8 cellular contexts compared by ENCODE assay signal in the genomic region with DNA sequence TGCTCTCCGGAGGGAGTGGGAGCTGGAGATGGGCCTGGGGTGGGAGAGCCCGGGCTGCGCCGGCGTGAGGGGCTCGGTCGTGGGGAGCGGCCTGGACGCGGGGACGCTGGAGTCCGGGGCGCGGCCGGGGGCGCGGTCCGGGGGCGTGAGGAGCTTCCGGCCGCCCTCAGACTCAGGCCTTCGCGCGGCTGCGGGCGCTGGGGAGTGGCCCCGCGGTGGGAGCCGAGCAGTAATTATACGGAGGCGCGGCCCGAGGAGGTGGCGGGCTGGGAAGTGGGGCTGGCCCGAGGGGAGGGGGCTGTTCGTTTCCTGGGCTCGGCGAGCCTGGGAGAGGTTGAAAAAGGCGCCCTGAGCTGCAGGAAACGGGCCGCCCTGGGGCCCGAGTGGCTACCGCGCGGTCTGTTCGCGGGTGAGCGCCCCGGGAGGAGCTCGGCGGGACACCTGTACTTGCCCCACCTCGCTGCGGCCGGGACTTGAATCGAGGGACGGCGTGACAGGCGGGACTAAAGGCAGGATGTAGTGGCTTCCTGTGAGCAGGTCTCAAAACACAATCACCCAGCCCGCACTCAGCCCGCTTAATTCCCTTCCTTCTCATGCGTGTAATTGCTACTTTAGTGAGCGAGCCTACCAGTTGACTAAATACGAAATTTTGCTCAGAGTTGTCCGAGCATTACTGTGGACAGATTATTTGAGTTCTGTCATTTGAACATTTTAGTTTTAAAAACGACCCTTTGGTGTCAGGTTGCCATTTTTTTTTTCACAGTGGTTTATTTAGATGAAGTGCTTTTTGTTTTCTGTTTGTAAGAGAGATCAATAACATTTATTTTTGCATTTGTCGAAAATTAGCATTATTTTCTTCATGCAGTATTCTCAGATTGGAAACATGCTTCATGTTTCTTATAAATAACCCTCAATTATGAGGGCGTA. TPM values are rescaled to one million over a fixed set of nuclear protein-coding genes. Genes with fewer than 3 reads are reported as not detected.
DNase-seq lines count a peak whose midpoint lies in the region; ATAC-seq and TF ChIP-seq lines count a peak whose summit lies in the region.

No MANE protein-coding gene starts in this region.

- H3K27ac Mint-ChIP-seq in CD4-positive, alpha-beta T cell: peak overlapping the region; percentile 82
- H3K27ac Mint-ChIP-seq in activated CD8-positive, alpha-beta T cell treated with anti-CD3 and anti-CD28 coated beads for 36 hours: peak overlapping the region; percentile 99
- peak overlapping the region; percentile 92 for H3K27ac Mint-ChIP-seq in memory B cell

- intact Hi-C loops in CD4-positive, alpha-beta T cell (cut with DNase I, micrococcal nuclease): loop anchor here (1.0 to 10.0 kb wide), 5 partner anchors 12 to 387 kb away; a partner anchor contains a TSS
- intact Hi-C loops in activated CD8-positive, alpha-beta T cell treated with anti-CD3 and anti-CD28 coated beads for 36 hours (cut with micrococcal nuclease): loop anchor here (5.0 kb wide), 1 partner anchor 65 kb away; no protein-coding TSS in a partner anchor

- TF ChIP-seq CTCF in CD4-positive, alpha-beta T cell (IDR thresholded peaks at IDR 0.05): no peak
- TF ChIP-seq CTCF in activated CD8-positive, alpha-beta T cell treated with anti-CD3 and anti-CD28 coated beads for 36 hours (IDR thresholded peaks at IDR 0.05): no peak

- CTCF ChIA-PET in CD4-positive, alpha-beta T cell (lab: Charles Lee): interaction anchor here (0.9 to 3.2 kb wide), 4 partner anchors 11 to 74 kb away, joined by 4 to 19 read pairs (median 4); no protein-coding TSS in a partner anchor
- CTCF ChIA-PET in activated CD8-positive, alpha-beta T cell treated with anti-CD3 and anti-CD28 coated beads for 36 hours (lab: Charles Lee): interaction anchor here (0.6 to 8.2 kb wide), 7 partner anchors 9 to 176 kb away, joined by 3 to 74 read pairs (median 4); no protein-coding TSS in a partner anchor

- POLR2A ChIA-PET in CD4-positive, alpha-beta T cell (lab: Charles Lee): interaction anchor here (0.7 to 5.6 kb wide), 46 partner anchors 12 to 1091 kb away, joined by 3 to 249 read pairs (median 5); a partner anchor contains a TSS
- POLR2A ChIA-PET in activated CD8-positive, alpha-beta T cell treated with anti-CD3 and anti-CD28 coated beads for 36 hours (lab: Charles Lee): interaction anchor here (0.7 to 4.6 kb wide), 24 partner anchors 8 to 311 kb away, joined by 3 to 102 read pairs (median 6); no protein-coding TSS in a partner anchor

- peaks cover 73% of the 10 kb centered on the region for H3K4me1 Mint-ChIP-seq in CD4-positive, alpha-beta T cell (ENCODE audit: low read depth)
- peaks cover 64% of the 10 kb centered on the region for H3K4me1 Mint-ChIP-seq in activated CD8-positive, alpha-beta T cell treated with anti-CD3 and anti-CD28 coated beads for 36 hours (ENCODE audit: low read depth)
- H3K4me1 Mint-ChIP-seq in memory B cell: peaks cover 44% of the 10 kb centered on the region

- H3K4me3 Mint-ChIP-seq in CD4-positive, alpha-beta T cell: peak overlapping the region; percentile 87
- H3K4me3 Mint-ChIP-seq in activated CD8-positive, alpha-beta T cell treated with anti-CD3 and anti-CD28 coated beads for 36 hours: peak overlapping the region; percentile 87
- H3K4me3 Mint-ChIP-seq in memory B cell: peak overlapping the region; percentile 90

- DNase-seq in CD4-positive, alpha-beta T cell: peak; percentile 73 to 90 (median 80)
- DNase-seq in NCI-H82 (lab: John Stamatoyannopoulos, UW): peak; percentile 93
- DNase-seq in activated CD8-positive, alpha-beta T cell treated with anti-CD3 and anti-CD28 coated beads for 36 hours: peak; percentile 95
- peak; percentile 71 for DNase-seq in effector CD8-positive, alpha-beta T cell (lab: John Stamatoyannopoulos, UW)
- DNase-seq in memory B cell (ENCODE audit: low spot score in 2 of 2): peak; percentile 76 to 77
- peak; percentile 56 for DNase-seq in stimulated activated CD8-positive, alpha-beta memory T cell treated with anti-CD3 and anti-CD28 coated beads, Interleukin-15, amount 100 ng/mL, for 1 hour (ENCODE audit: low read depth)

- no peaks in the 10 kb centered on the region for H3K27me3 Mint-ChIP-seq in CD4-positive, alpha-beta T cell
- H3K27me3 Mint-ChIP-seq in activated CD8-positive, alpha-beta T cell treated with anti-CD3 and anti-CD28 coated beads for 36 hours: no peaks in the 10 kb centered on the region
- no peaks in the 10 kb centered on the region for H3K27me3 Mint-ChIP-seq in memory B cell

- peak overlapping the region; percentile 97 for H3K27ac ChIP-seq in CD4-positive, alpha-beta T cell (ENCODE audit: low read depth, low read length)

- peaks cover 36% of the 10 kb centered on the region for H3K36me3 Mint-ChIP-seq in CD4-positive, alpha-beta T cell (ENCODE audit: low read depth)
- H3K36me3 Mint-ChIP-seq in activated CD8-positive, alpha-beta T cell treated with anti-CD3 and anti-CD28 coated beads for 36 hours (ENCODE audit: low read depth): peaks cover 27% of the 10 kb centered on the region
- peaks cover 8% of the 10 kb centered on the region for H3K36me3 Mint-ChIP-seq in memory B cell

- H3K27me3 ChIP-seq in CD4-positive, alpha-beta T cell (ENCODE audit: control insufficient read depth, insufficient read depth, low read length): no peaks in the 10 kb centered on the region

- ATAC-seq in CD4-positive, alpha-beta T cell (ENCODE audit: poor library complexity): peak; percentile 64
- ATAC-seq in GM19455 (IDR thresholded peaks at IDR 0.05; ENCODE audit: unreplicated experiment) (peak; percentile 81), HG03571 (IDR thresholded peaks at IDR 0.05; ENCODE audit: unreplicated experiment) (peak; percentile 86), memory B cell (ENCODE audit: low read depth) (peak; percentile 78)
- peak; percentile 66 for ATAC-seq in activated CD8-positive, alpha-beta T cell treated with anti-CD3 and anti-CD28 coated beads for 36 hours

- H3K9me3 Mint-ChIP-seq in CD4-positive, alpha-beta T cell: no peaks in the 10 kb centered on the region
- no peaks in the 10 kb centered on the region for H3K9me3 Mint-ChIP-seq in activated CD8-positive, alpha-beta T cell treated with anti-CD3 and anti-CD28 coated beads for 36 hours
- no peaks in the 10 kb centered on the region for H3K9me3 Mint-ChIP-seq in memory B cell

- H3K9me3 ChIP-seq in CD4-positive, alpha-beta T cell (ENCODE audit: control insufficient read depth, low read length): no peaks in the 10 kb centered on the region

RNA-seq across cellular contexts. Expression of a gene that starts 0.9 kb away (rescaled TPM):
- total RNA-seq in CD4-positive, alpha-beta T cell: 10 to 100 TPM; 96.1 to 96.4 TPM
- total RNA-seq in activated CD8-positive, alpha-beta T cell treated with anti-CD3 and anti-CD28 coated beads for 36 hours: 10 to 100 TPM; 35.4 to 41.5 TPM

Comparison
In these comparisons a context has a peak if more than half of its experiments do, and no peak if none do; other contexts are left out.
1. Peak in every context shown above with its lines: DNase-seq, ATAC-seq and H3K27ac ChIP-seq.